30 cellular contexts compared by ENCODE assay signal in the genomic region with DNA sequence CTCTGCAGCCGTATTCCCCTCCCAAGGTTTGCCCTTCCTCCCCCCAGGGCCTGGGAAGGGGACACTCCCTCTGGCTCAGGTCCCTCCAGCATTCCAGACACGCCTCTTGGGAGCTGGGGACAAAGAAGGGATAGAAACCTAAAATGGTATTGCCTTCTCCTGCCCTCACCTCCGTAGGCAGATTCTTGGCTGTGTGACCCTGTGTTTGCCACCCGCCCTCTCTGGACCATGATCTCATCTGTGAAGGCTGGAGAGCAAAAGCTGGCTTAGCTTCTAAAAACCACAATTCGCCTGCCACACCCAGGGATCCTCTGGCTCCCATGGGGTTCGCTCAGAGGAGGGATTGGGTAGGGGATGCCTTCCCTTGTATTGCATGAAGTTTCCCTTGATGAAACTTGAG. TPM values are rescaled to one million over a fixed set of nuclear protein-coding genes. Genes with fewer than 3 reads are reported as not detected.
DNase-seq lines count a peak whose midpoint lies in the region; ATAC-seq and TF ChIP-seq lines count a peak whose summit lies in the region.
"Had no signal": no experiment of that assay in that cellular context is flagged by ENCODE, and none has a peak within 500 bp of the region (broad histone marks: within the 10 kb centered on the region; RNA-seq: fewer than 3 reads in every experiment).

No MANE protein-coding gene starts in this region.

- H3K9me3 ChIP-seq in adipocyte (ENCODE audit: control insufficient read depth, low read length) (no peaks in the 10 kb centered on the region), left lung (no peaks in the 10 kb centered on the region)
- H3K9me3 ChIP-seq: ascending aorta, HAP-1, sigmoid colon had no signal

- no peak overlapping the region for H3K4me3 ChIP-seq in adipocyte (ENCODE audit: low read length)
- H3K4me3 ChIP-seq in left lung: no peak overlapping the region
- H3K4me3 ChIP-seq: ascending aorta, HAP-1, sigmoid colon had no signal

- no peak for DNase-seq in left ventricle myocardium superior
- no peak for DNase-seq in Right ventricle myocardium inferior (ENCODE audit: missing footprints)
- DNase-seq in adipocyte (ENCODE audit: low read depth): peak; percentile 14
- no peak for DNase-seq in left lung
- DNase-seq in natural killer cell treated with Interleukin-12 subunit alpha and Interleukin-12 subunit beta and Interleukin-15 and Interleukin-18, amount 100 ng/mL, for 72 hours (ENCODE audit: low spot score): no peak
- no peak for DNase-seq in COR-L47 (lab: John Stamatoyannopoulos, UW)
- DNase-seq in NCI-H69 (lab: John Stamatoyannopoulos, UW): no peak
- DNase-seq: activated CD4-positive, alpha-beta T cell treated with anti-CD3 and anti-CD28 coated beads, Interleukin-2, amount 50 U/mL, for 48 hours; activated naive CD4-positive, alpha-beta T cell treated with anti-CD3 and anti-CD28 coated beads for 36 hours; activated T-cell treated with anti-CD3 and anti-CD28 coated beads, Interleukin-2, amount 50 U/mL, for 1 hour; C1 segment of cervical spinal cord; cerebellar nuclear complex; effector memory CD4-positive, alpha-beta T cell; GF-D8; hippocampal formation; kidney; naive B cell; NCI-H1105 treated with DMSO at 0.1 percent for 48 hours; NCI-H2107; NCI-H526; SHP77 treated with DMSO at 0.1 percent for 48 hours; sigmoid colon; stimulated activated CD4-positive, alpha-beta T cell treated with anti-CD3 and anti-CD28 coated beads, Interleukin-1b, Interleukin-23, amount 100 ng/mL, for 48 hours; stimulated activated naive CD8-positive, alpha-beta T cell treated with anti-CD3 and anti-CD28 coated beads, Interleukin-15, Interleukin-2, amounts not matched to agents 100 U/mL and 50 U/mL, for 24 hours had no signal

- no peaks in the 10 kb centered on the region for H3K9me3 Mint-ChIP-seq in natural killer cell treated with Interleukin-12 subunit alpha and Interleukin-12 subunit beta and Interleukin-15 and Interleukin-18, amount 100 ng/mL, for 72 hours
- H3K9me3 Mint-ChIP-seq: activated naive CD4-positive, alpha-beta T cell treated with anti-CD3 and anti-CD28 coated beads for 36 hours; naive B cell; type B pancreatic cell had no signal

- intact Hi-C loops in left ventricle myocardium superior (cut with micrococcal nuclease): no loop called here
- intact Hi-C loops in Right ventricle myocardium inferior (cut with DNase I): no loop called here
- intact Hi-C loops in left lung (cut with DNase I): no loop called here

- H3K4me1 ChIP-seq in adipocyte (ENCODE audit: control insufficient read depth, insufficient read depth, low read length): peaks cover 16% of the 10 kb centered on the region
- H3K4me1 ChIP-seq in left lung: peaks cover 0 to 11% of the 10 kb centered on the region in 2 donors
- H3K4me1 ChIP-seq: ascending aorta, HAP-1, sigmoid colon had no signal

- no peak for TF ChIP-seq CTCF in left lung (IDR thresholded peaks at IDR 0.05)

- H3K4me1 Mint-ChIP-seq in natural killer cell treated with Interleukin-12 subunit alpha and Interleukin-12 subunit beta and Interleukin-15 and Interleukin-18, amount 100 ng/mL, for 72 hours (ENCODE audit: low read depth in 2 of 2): no peaks in the 10 kb centered on the region

- H3K36me3 ChIP-seq in adipocyte (ENCODE audit: control insufficient read depth, insufficient read depth, low read length, severe bottlenecking) (peaks cover 13% of the 10 kb centered on the region), left lung (peaks cover 0 to 16% of the 10 kb centered on the region in 2 donors)
- H3K36me3 ChIP-seq: ascending aorta, HAP-1, sigmoid colon had no signal

- H3K27me3 ChIP-seq in adipocyte (replicated peaks; ENCODE audit: control insufficient read depth, insufficient read depth, low read length) (peaks cover 22% of the 10 kb centered on the region), left lung (no peaks in the 10 kb centered on the region)
- H3K27me3 ChIP-seq: ascending aorta had no signal

- no peak overlapping the region for H3K4me3 Mint-ChIP-seq in natural killer cell treated with Interleukin-12 subunit alpha and Interleukin-12 subunit beta and Interleukin-15 and Interleukin-18, amount 100 ng/mL, for 72 hours
- H3K4me3 Mint-ChIP-seq: activated naive CD4-positive, alpha-beta T cell treated with anti-CD3 and anti-CD28 coated beads for 36 hours; naive B cell; type B pancreatic cell had no signal

- ATAC-seq in left ventricle myocardium superior (peak; percentile 15), Right ventricle myocardium inferior (no peak), left lung (peak; percentile 33), GM18517 (IDR thresholded peaks at IDR 0.05; ENCODE audit: unreplicated experiment) (no peak)
- no peak for ATAC-seq in natural killer cell treated with Interleukin-12 subunit alpha and Interleukin-12 subunit beta and Interleukin-15 and Interleukin-18, amount 100 ng/mL, for 72 hours
- ATAC-seq: stimulated activated naive CD8-positive, alpha-beta T cell treated with anti-CD3 and anti-CD28 coated beads, Interleukin-15, Interleukin-2, amounts not matched to agents 100 U/mL and 50 U/mL, for 24 hours had no signal

- H3K27me3 Mint-ChIP-seq in natural killer cell treated with Interleukin-12 subunit alpha and Interleukin-12 subunit beta and Interleukin-15 and Interleukin-18, amount 100 ng/mL, for 72 hours: no peaks in the 10 kb centered on the region
- H3K27me3 Mint-ChIP-seq: type B pancreatic cell had no signal

- no peaks in the 10 kb centered on the region for H3K36me3 Mint-ChIP-seq in natural killer cell treated with Interleukin-12 subunit alpha and Interleukin-12 subunit beta and Interleukin-15 and Interleukin-18, amount 100 ng/mL, for 72 hours
- H3K36me3 Mint-ChIP-seq: naive B cell, type B pancreatic cell had no signal

- H3K27ac Mint-ChIP-seq in natural killer cell treated with Interleukin-12 subunit alpha and Interleukin-12 subunit beta and Interleukin-15 and Interleukin-18, amount 100 ng/mL, for 72 hours: peak overlapping the region in 1 of 2 donors; percentile 8
- H3K27ac Mint-ChIP-seq: activated naive CD4-positive, alpha-beta T cell treated with anti-CD3 and anti-CD28 coated beads for 36 hours; naive B cell; type B pancreatic cell had no signal

- no peak overlapping the region for H3K9ac ChIP-seq in adipocyte (ENCODE audit: low read length)

- H3K27ac ChIP-seq in left lung: no peak overlapping the region
- H3K27ac ChIP-seq: ascending aorta, sigmoid colon, VCaP had no signal

RNA-seq across cellular contexts. Expression of gene AQP3, which starts 7.7 kb away (rescaled TPM):
- total RNA-seq in left ventricle myocardium superior: 14.8 TPM
- total RNA-seq in Right ventricle myocardium inferior: 16.3 TPM
- total RNA-seq in left lung: 100 to 1,000 TPM; 231 to 265 TPM
- 1 to 10 TPM; 1.4 to 1.9 TPM for total RNA-seq in natural killer cell treated with Interleukin-12 subunit alpha and Interleukin-12 subunit beta and Interleukin-15 and Interleukin-18, amount 100 ng/mL, for 72 hours

RNA-seq across cellular contexts. Expression of gene NOL6, which starts 34.0 kb away (rescaled TPM):
- total RNA-seq in left ventricle myocardium superior (12.7 TPM), Right ventricle myocardium inferior (13.0 TPM), left lung (10 to 100 TPM; 36.1 to 48.3 TPM)
- total RNA-seq in natural killer cell treated with Interleukin-12 subunit alpha and Interleukin-12 subunit beta and Interleukin-15 and Interleukin-18, amount 100 ng/mL, for 72 hours: 100 to 1,000 TPM in 1 of 2 donors, 10 to 100 TPM in 1; 48.3 to 104 TPM

RNA-seq across cellular contexts. Expression of gene AQP7, which starts 37.4 kb away (rescaled TPM):
- total RNA-seq in left ventricle myocardium superior: 173 TPM
- total RNA-seq in Right ventricle myocardium inferior: 147 TPM
- 1 to 10 TPM; 1.5 to 8.3 TPM for total RNA-seq in left lung
- total RNA-seq in natural killer cell treated with Interleukin-12 subunit alpha and Interleukin-12 subunit beta and Interleukin-15 and Interleukin-18, amount 100 ng/mL, for 72 hours: not detected
- total RNA-seq: A172; activated naive CD4-positive, alpha-beta T cell treated with anti-CD3 and anti-CD28 coated beads for 36 hours had no signal

Comparison
In these comparisons a context has a peak if more than half of its experiments do, and no peak if none do; other contexts are left out.
1. ATAC-seq: peak in left ventricle myocardium superior (single experiment) and left lung (single experiment); none in Right ventricle myocardium inferior (single experiment), natural killer cell treated with Interleukin-12 subunit alpha and Interleukin-12 subunit beta and Interleukin-15 and Interleukin-18, amount 100 ng/mL, for 72 hours (0 of 2) and GM18517 (single experiment).
2. RNA of gene AQP3, which starts 7.7 kb away (total RNA-seq): 231 to 265 TPM in left lung; 16.3 TPM in Right ventricle myocardium inferior (single experiment), 14.8 TPM in left ventricle myocardium superior (single experiment) and 1.4 to 1.9 TPM in natural killer cell treated with Interleukin-12 subunit alpha and Interleukin-12 subunit beta and Interleukin-15 and Interleukin-18, amount 100 ng/mL, for 72 hours; every median in the first group is over 10 times any median in the second.
3. RNA of gene AQP7, which starts 37.4 kb away (total RNA-seq): 173 TPM in left ventricle myocardium superior (single experiment) and 147 TPM in Right ventricle myocardium inferior (single experiment); 1.5 to 8.3 TPM in left lung and not detected in natural killer cell treated with Interleukin-12 subunit alpha and Interleukin-12 subunit beta and Interleukin-15 and Interleukin-18, amount 100 ng/mL, for 72 hours; every median in the first group is over 10 times any median in the second.